In genomic region chrX:23503835-23504539, GRCh38 we compare ENCODE assay signal across 9 cellular contexts.
DNase-seq lines count a peak whose midpoint lies in the region; TF ChIP-seq lines count a peak whose summit lies in the region.
"Had no signal": no experiment of that assay in that cellular context is flagged by ENCODE, and none has a peak within 500 bp of the region (broad histone marks: within the 10 kb centered on the region; RNA-seq: fewer than 3 reads in every experiment).

No MANE protein-coding gene starts in this region.

- TF ChIP-seq CTCF in epithelial cell of proximal tubule (conservative IDR thresholded peaks at IDR 0.05; ENCODE audit: low read depth, low read length): no peak
- TF ChIP-seq CTCF in retinal pigment epithelial cell (conservative IDR thresholded peaks at IDR 0.05; ENCODE audit: low read depth, low read length): no peak

- DNase-seq in GOT3 (lab: John Stamatoyannopoulos, UW) (peak; percentile 26), NCI-H526 treated with DMSO at 0.1 percent for 48 hours (lab: John Stamatoyannopoulos, UW) (peak; percentile 69), epithelial cell of proximal tubule (ENCODE audit: low read depth) (peak; percentile 52), retinal pigment epithelial cell (ENCODE audit: low read depth) (peak; percentile 78), SK-N-DZ (ENCODE audit: low spot score) (no peak), activated gamma-delta T cell (lab: John Stamatoyannopoulos, UW) (no peak), retina (no peak)
- no peak for DNase-seq in effector CD8-positive, alpha-beta T cell (lab: John Stamatoyannopoulos, UW)
- DNase-seq: activated naive CD4-positive, alpha-beta T cell treated with anti-CD3 and anti-CD28 coated beads, Interleukin-2, amount 10 ng/mL, durations not matched to agents 7 days and 5 days had no signal

- H3K4me3 ChIP-seq in epithelial cell of proximal tubule (ENCODE audit: low read depth, low read length): no peak overlapping the region
- H3K4me3 ChIP-seq in retinal pigment epithelial cell (ENCODE audit: low read length): no peak overlapping the region

Comparison
In these comparisons a context has a peak if more than half of its experiments do, and no peak if none do; other contexts are left out.
1. DNase-seq: peak in GOT3 (single experiment), NCI-H526 treated with DMSO at 0.1 percent for 48 hours (single experiment), epithelial cell of proximal tubule (single experiment) and retinal pigment epithelial cell (single experiment); none in SK-N-DZ (single experiment), effector CD8-positive, alpha-beta T cell (single experiment), activated gamma-delta T cell (single experiment) and retina (single experiment).